8 cellular contexts compared by ENCODE assay signal in the genomic region with DNA sequence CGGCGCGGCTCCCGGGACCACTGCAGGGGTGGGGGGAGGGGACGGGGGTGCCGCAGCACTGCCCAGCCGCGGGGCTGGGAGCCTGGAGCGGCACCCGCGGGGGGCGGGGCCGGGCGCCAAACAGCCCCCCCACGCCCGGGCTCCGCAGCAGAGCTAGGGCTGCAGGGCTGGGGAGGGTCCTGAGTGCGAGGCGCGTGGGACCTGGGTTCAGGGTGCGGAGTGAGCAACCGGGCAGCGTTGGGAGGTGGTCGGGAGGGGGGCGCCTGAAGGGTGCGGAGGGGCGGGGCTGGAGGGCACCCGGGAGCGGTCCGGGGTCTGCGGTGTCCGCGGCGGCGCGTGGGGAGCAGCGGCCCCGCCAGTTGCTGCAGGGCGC. TPM values are rescaled to one million over a fixed set of nuclear protein-coding genes. Genes with fewer than 3 reads are reported as not detected.
DNase-seq lines count a peak whose midpoint lies in the region; ATAC-seq and TF ChIP-seq lines count a peak whose summit lies in the region.

No MANE protein-coding gene starts in this region.

- H3K9me3 Mint-ChIP-seq in Caco-2 (ENCODE audit: unreplicated experiment): no peaks in the 10 kb centered on the region

- TF ChIP-seq POLR2A in lower leg skin (IDR thresholded peaks at IDR 0.05): no peak

- intact Hi-C loops in Caco-2 (cut with micrococcal nuclease; ENCODE audit: unreplicated experiment): loop anchor here (10.0 kb wide), 1 partner anchor 89 kb away; the partner anchor contains the start of genes CHCHD1 and ZSWIM8
- intact Hi-C loops in lower leg skin (cut with DNase I; ENCODE audit: low total_unique reads): no loop called here

- H3K4me1 Mint-ChIP-seq in Caco-2 (ENCODE audit: low read depth, unreplicated experiment): peaks cover 28% of the 10 kb centered on the region

- peak overlapping the region; percentile 69 for H3K4me3 Mint-ChIP-seq in Caco-2 (ENCODE audit: unreplicated experiment)

- CTCF ChIA-PET in Caco-2 (lab: Charles Lee): no interaction called here

- no peaks in the 10 kb centered on the region for H3K27me3 Mint-ChIP-seq in Caco-2 (ENCODE audit: insufficient read depth, unreplicated experiment)

- peak overlapping the region; percentile 83 for H3K4me3 ChIP-seq in Caco-2 (ENCODE audit: low read depth, low read length)
- peak overlapping the region; percentile 59 for H3K4me3 ChIP-seq in adipocyte (ENCODE audit: low read length)
- H3K4me3 ChIP-seq in lower leg skin (ENCODE audit: low read depth, poor library complexity, severe bottlenecking): peak overlapping the region; percentile 71

- WGBS in lower leg skin, 2 donors: 0% methylated on average over 9 of the region's 39 CpGs; no CpG with 5 or more reads in 1 of the 2 donors

- H3K9ac ChIP-seq in adipocyte (ENCODE audit: low read length): no peak overlapping the region

- H3K36me3 Mint-ChIP-seq in Caco-2 (ENCODE audit: insufficient read depth, unreplicated experiment): peaks cover 39% of the 10 kb centered on the region

- no peak overlapping the region for H3K27ac Mint-ChIP-seq in Caco-2 (ENCODE audit: unreplicated experiment)

- TF ChIP-seq CTCF in Caco-2 (IDR thresholded peaks at IDR 0.05; ENCODE audit: insufficient read depth in 1 of 2, low read depth in 1 of 2, low read length in 1 of 2, severe bottlenecking in 1 of 2, unreplicated experiment in 1 of 2) (no peak), lower leg skin (IDR thresholded peaks at IDR 0.05) (no peak)

- ATAC-seq in HG02588 (IDR thresholded peaks at IDR 0.05; ENCODE audit: unreplicated experiment): peak; percentile 6
- ATAC-seq in GM18861 (IDR thresholded peaks at IDR 0.05; ENCODE audit: unreplicated experiment): no peak

- POLR2A ChIA-PET in Caco-2 (lab: Charles Lee): no interaction called here

- H3K9me3 ChIP-seq in Caco-2 (no peaks in the 10 kb centered on the region), adipocyte (ENCODE audit: control insufficient read depth, low read length) (no peaks in the 10 kb centered on the region)

- DNase-seq in Caco-2 (no peak), adipocyte (ENCODE audit: low read depth) (no peak), lower leg skin (ENCODE audit: low spot score in 2 of 2) (no peak), COR-L47 (lab: John Stamatoyannopoulos, UW) (no peak), retina (no peak), KBM-7 (no peak)

- in situ Hi-C loops in KBM-7 (cut with MboI; ENCODE audit: low pct_unique_long_range_greater_than_20kb, low sequenced_read_pairs): no loop called here

- H3K27me3 ChIP-seq in Caco-2 (replicated peaks; ENCODE audit: control insufficient read depth, insufficient read depth, low read length): no peaks in the 10 kb centered on the region
- no peaks in the 10 kb centered on the region for H3K27me3 ChIP-seq in adipocyte (replicated peaks; ENCODE audit: control insufficient read depth, insufficient read depth, low read length)

- H3K4me1 ChIP-seq in Caco-2 (peaks cover 51% of the 10 kb centered on the region), adipocyte (ENCODE audit: control insufficient read depth, insufficient read depth, low read length) (peaks cover 23% of the 10 kb centered on the region)

- no TSS peak for BruUV-seq in Caco-2 (replicated peaks; lab: Mats Ljungman, UMichigan)

- H3K36me3 ChIP-seq in Caco-2 (ENCODE audit: control insufficient read depth, insufficient read depth, low read length) (0 out of 2 replicates have a peak, but pooled peaks cover 4% of the 10 kb centered on the region), adipocyte (ENCODE audit: control insufficient read depth, insufficient read depth, low read length, severe bottlenecking) (peaks cover 18% of the 10 kb centered on the region)

RNA-seq across cellular contexts. Expression of gene CAMK2G, which starts 0.5 kb away (rescaled TPM):
- 78.0 and 78.8 TPM in 2 replicates for total RNA-seq in Caco-2 (2022)
- 10 to 100 TPM; 20.0 to 27.9 (median 24.2) TPM for total RNA-seq in lower leg skin

RNA-seq across cellular contexts. Expression of gene PLAU, which starts 37.1 kb away (rescaled TPM):
- 1.2 and 1.8 TPM in 2 replicates for total RNA-seq in Caco-2 (2022)
- total RNA-seq in lower leg skin: 10 to 100 TPM; 12.7 to 28.5 (median 14.7) TPM
